18 cellular contexts compared by ENCODE assay signal in the genomic region with DNA sequence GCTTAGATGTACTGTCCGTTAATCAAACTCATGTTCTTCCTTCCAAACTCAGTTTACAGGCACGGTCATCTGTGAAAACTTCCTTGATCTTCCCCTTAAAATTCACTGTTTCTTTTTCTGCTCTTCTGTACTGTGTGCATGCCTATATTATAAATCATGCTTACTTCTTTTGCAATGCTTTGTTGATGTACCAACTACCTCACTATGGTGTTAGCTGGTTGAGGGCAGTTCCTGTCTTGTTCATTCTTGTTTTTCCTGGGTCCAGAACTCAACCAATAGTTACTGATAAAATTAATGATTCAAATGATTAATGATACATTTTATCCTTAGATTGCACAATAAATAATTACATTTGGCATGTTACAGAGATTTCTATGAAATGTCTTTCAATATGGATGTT.
DNase-seq lines count a peak whose midpoint lies in the region; ATAC-seq, FAIRE-seq and TF ChIP-seq lines count a peak whose summit lies in the region.
"Had no signal": no experiment of that assay in that cellular context is flagged by ENCODE, and none has a peak within 500 bp of the region (broad histone marks: within the 10 kb centered on the region; RNA-seq: fewer than 3 reads in every experiment).

No MANE protein-coding gene starts in this region.

- H3K27ac Mint-ChIP-seq in stimulated activated naive B cell treated with anti-CD40 and anti-IgM and Interleukin-4, amounts not matched to agents 10 μg/mL and 1 μg/mL and 100 μg/mL, for 72 hours = no peak overlapping the region

- no peaks in the 10 kb centered on the region for H3K36me3 ChIP-seq in bronchial epithelial cell (ENCODE audit: control insufficient read depth, insufficient read depth, low read length)

- H3K9me3 Mint-ChIP-seq in stimulated activated naive B cell treated with anti-CD40 and anti-IgM and Interleukin-4, amounts not matched to agents 10 μg/mL and 1 μg/mL and 100 μg/mL, for 72 hours = peaks cover 3 to 7% of the 10 kb centered on the region in 2 donors

- peaks cover 0 to 17% of the 10 kb centered on the region in 2 donors for H3K4me1 Mint-ChIP-seq in stimulated activated naive B cell treated with anti-CD40 and anti-IgM and Interleukin-4, amounts not matched to agents 10 μg/mL and 1 μg/mL and 100 μg/mL, for 72 hours

- FAIRE-seq in bronchial epithelial cell (lab: Jason Lieb, UNC) = no peak
- FAIRE-seq: D721Med had no signal

- TF ChIP-seq CTCF in AG09309 (IDR thresholded peaks at IDR 0.05; ENCODE audit: control insufficient read depth, insufficient read depth, low read depth, low read length, missing control alignments) (no peak), bronchial epithelial cell (IDR thresholded peaks at IDR 0.05; ENCODE audit: insufficient read depth, low read length, severe bottlenecking) (no peak)

- peaks cover 4 to 5% of the 10 kb centered on the region in 2 donors for H3K36me3 Mint-ChIP-seq in stimulated activated naive B cell treated with anti-CD40 and anti-IgM and Interleukin-4, amounts not matched to agents 10 μg/mL and 1 μg/mL and 100 μg/mL, for 72 hours

- H3K27me3 Mint-ChIP-seq in stimulated activated naive B cell treated with anti-CD40 and anti-IgM and Interleukin-4, amounts not matched to agents 10 μg/mL and 1 μg/mL and 100 μg/mL, for 72 hours = no peaks in the 10 kb centered on the region
- H3K27me3 Mint-ChIP-seq: CD8-positive, alpha-beta memory T cell had no signal

- no peaks in the 10 kb centered on the region for H3K27me3 ChIP-seq in bronchial epithelial cell (ENCODE audit: control insufficient read depth, insufficient read depth, low read length)

- DNase-seq in AG09309 (ENCODE audit: low read depth) = peak; percentile 7
- DNase-seq in NCI-H226 = peak; percentile 20
- DNase-seq in bronchial epithelial cell (ENCODE audit: low read depth) = peak; percentile 79
- DNase-seq in iris pigment epithelial cell (ENCODE audit: low read depth) = peak; percentile 5
- no peak for DNase-seq in stimulated activated naive B cell treated with anti-CD40 and anti-IgM and Interleukin-4, amounts not matched to agents 10 μg/mL and 1 μg/mL and 100 μg/mL, for 72 hours
- DNase-seq in NCI-H345 (lab: John Stamatoyannopoulos, UW) = no peak
- DNase-seq in NCI-H526 (lab: John Stamatoyannopoulos, UW) = no peak
- DNase-seq in GM19240 (ENCODE audit: insufficient read length, low spot score) = no peak
- DNase-seq: C1 segment of cervical spinal cord; CD8-positive, alpha-beta memory T cell; HCEC 1CT; KBM-7; MV-4-11; NCI-H1694 treated with DMSO at 0.1 percent for 48 hours; NCI-H524; PC-3; RPMI8226 had no signal

- H3K4me3 ChIP-seq in AG09309 (ENCODE audit: control insufficient read depth, low read depth, low read length) (no peak overlapping the region), bronchial epithelial cell (ENCODE audit: low read depth, low read length) (no peak overlapping the region)

- ATAC-seq in stimulated activated naive B cell treated with anti-CD40 and anti-IgM and Interleukin-4, amounts not matched to agents 10 μg/mL and 1 μg/mL and 100 μg/mL, for 72 hours (replicated peaks) = no peak
- ATAC-seq: PC-3 had no signal

- H3K4me3 Mint-ChIP-seq in stimulated activated naive B cell treated with anti-CD40 and anti-IgM and Interleukin-4, amounts not matched to agents 10 μg/mL and 1 μg/mL and 100 μg/mL, for 72 hours = no peak overlapping the region

Comparison
In these comparisons a context has a peak if more than half of its experiments do, and no peak if none do; other contexts are left out.
1. DNase-seq: peak in AG09309 (single experiment), NCI-H226 (single experiment), bronchial epithelial cell (single experiment) and iris pigment epithelial cell (single experiment); none in stimulated activated naive B cell treated with anti-CD40 and anti-IgM and Interleukin-4, amounts not matched to agents 10 μg/mL and 1 μg/mL and 100 μg/mL, for 72 hours (single experiment), NCI-H345 (single experiment), NCI-H526 (0 of 2) and GM19240 (single experiment).